ENCODE assay signal across 32 cellular contexts in genomic region chr5:74259572-74259971, GRCh38.
"Had no signal": no experiment of that assay in that cellular context is flagged by ENCODE, and none has a peak within 500 bp of the region (broad histone marks: within the 10 kb centered on the region; RNA-seq: fewer than 3 reads in every experiment).

No MANE protein-coding gene starts in this region.

- H3K4me3 Mint-ChIP-seq: activated naive CD4-positive, alpha-beta T cell treated with anti-CD3 and anti-CD28 coated beads for 36 hours; activated naive CD8-positive, alpha-beta T cell treated with anti-CD3 and anti-CD28 coated beads for 36 hours; natural killer cell treated with Interleukin-12 subunit alpha and Interleukin-12 subunit beta and Interleukin-15 and Interleukin-18, amount 100 ng/mL, for 72 hours; stimulated activated naive B cell treated with anti-CD40 and anti-IgM and Interleukin-4, amounts not matched to agents 10 μg/mL and 1 μg/mL and 100 μg/mL, for 72 hours; T-helper 2 cell treated with Interferon-gamma antibody and Interleukin-4, amounts not matched to agents 5 μg/mL and 100 μg/mL, for 36 hours had no signal

- H3K4me1 Mint-ChIP-seq: activated naive CD8-positive, alpha-beta T cell treated with anti-CD3 and anti-CD28 coated beads for 36 hours had no signal

- H3K9me3 ChIP-seq: adrenal gland, body of pancreas, gastrocnemius medialis, left lung, lower lobe of right lung, neutrophil, prostate gland, sigmoid colon, stomach, thyroid gland, upper lobe of right lung had no signal

- H3K9me3 Mint-ChIP-seq: activated naive CD4-positive, alpha-beta T cell treated with anti-CD3 and anti-CD28 coated beads for 36 hours; activated naive CD8-positive, alpha-beta T cell treated with anti-CD3 and anti-CD28 coated beads for 36 hours; natural killer cell treated with Interleukin-12 subunit alpha and Interleukin-12 subunit beta and Interleukin-15 and Interleukin-18, amount 100 ng/mL, for 72 hours; stimulated activated naive B cell treated with anti-CD40 and anti-IgM and Interleukin-4, amounts not matched to agents 10 μg/mL and 1 μg/mL and 100 μg/mL, for 72 hours; T-helper 2 cell treated with Interferon-gamma antibody and Interleukin-4, amounts not matched to agents 5 μg/mL and 100 μg/mL, for 36 hours had no signal

- H3K4me1 ChIP-seq: prostate gland had no signal

- H3K36me3 Mint-ChIP-seq: activated naive CD8-positive, alpha-beta T cell treated with anti-CD3 and anti-CD28 coated beads for 36 hours; natural killer cell treated with Interleukin-12 subunit alpha and Interleukin-12 subunit beta and Interleukin-15 and Interleukin-18, amount 100 ng/mL, for 72 hours; stimulated activated naive B cell treated with anti-CD40 and anti-IgM and Interleukin-4, amounts not matched to agents 10 μg/mL and 1 μg/mL and 100 μg/mL, for 72 hours had no signal

- DNase-seq: activated CD4-positive, alpha-beta T cell treated with anti-CD3 and anti-CD28 coated beads for 48 hours; activated CD4-positive, alpha-beta T cell treated with anti-CD3 and anti-CD28 coated beads, Interleukin-2, amount 50 U/mL, for 48 hours; activated CD8-positive, alpha-beta memory T cell treated with anti-CD3 and anti-CD28 coated beads for 24 hours; activated effector memory CD4-positive, alpha-beta T cell treated with anti-CD3 and anti-CD28 coated beads, Interleukin-2, amount 50 U/mL, for 16 hours; activated naive CD4-positive, alpha-beta T cell treated with anti-CD3 and anti-CD28 coated beads for 36 hours; activated naive CD8-positive, alpha-beta T cell treated with anti-CD3 and anti-CD28 coated beads for 36 hours; adrenal gland; aorta; body of pancreas; dermis blood vessel endothelial cell; effector CD4-positive, alpha-beta T cell; gastrocnemius medialis; glutamatergic neuron; left lung; lower lobe of right lung; mesenchymal stem cell; retina; sigmoid colon; small intestine; stimulated activated CD4-positive, alpha-beta T cell treated with anti-CD3 and anti-CD28 coated beads, Interleukin-4, amount 100 ng/mL, for 24 hours; stimulated activated naive B cell treated with anti-CD40 and anti-IgM and Interleukin-4, amounts not matched to agents 10 μg/mL and 1 μg/mL and 100 μg/mL, for 72 hours; stomach; T-helper 1 cell; thyroid gland; upper lobe of right lung had no signal

- H3K27ac ChIP-seq: adrenal gland, epithelial cell of prostate, gastrocnemius medialis, left lung, lower lobe of right lung, neutrophil, prostate gland, sigmoid colon, stomach, thyroid gland, upper lobe of right lung, VCaP had no signal

- H3K4me3 ChIP-seq: adrenal gland, body of pancreas, gastrocnemius medialis, left lung, lower lobe of right lung, prostate gland, sigmoid colon, stomach, thyroid gland, upper lobe of right lung had no signal

- H3K36me3 ChIP-seq: adrenal gland, gastrocnemius medialis, left lung, lower lobe of right lung, neutrophil, prostate gland, sigmoid colon, stomach, thyroid gland, upper lobe of right lung had no signal

- H3K27ac Mint-ChIP-seq: activated naive CD4-positive, alpha-beta T cell treated with anti-CD3 and anti-CD28 coated beads for 36 hours; activated naive CD8-positive, alpha-beta T cell treated with anti-CD3 and anti-CD28 coated beads for 36 hours; natural killer cell treated with Interleukin-12 subunit alpha and Interleukin-12 subunit beta and Interleukin-15 and Interleukin-18, amount 100 ng/mL, for 72 hours; stimulated activated naive B cell treated with anti-CD40 and anti-IgM and Interleukin-4, amounts not matched to agents 10 μg/mL and 1 μg/mL and 100 μg/mL, for 72 hours; T-helper 2 cell treated with Interferon-gamma antibody and Interleukin-4, amounts not matched to agents 5 μg/mL and 100 μg/mL, for 36 hours had no signal

- ATAC-seq: activated CD4-positive, CD25-positive, alpha-beta regulatory T cell treated with anti-CD3 and anti-CD28 coated beads, Interleukin-2, amount 50 U/mL, for 24 hours; body of pancreas; gastrocnemius medialis; left lung; lower lobe of right lung; stimulated activated naive B cell treated with anti-CD40 and anti-IgM and Interleukin-4, amounts not matched to agents 10 μg/mL and 1 μg/mL and 100 μg/mL, for 72 hours; upper lobe of right lung had no signal

- H3K27me3 ChIP-seq: adrenal gland, body of pancreas, gastrocnemius medialis, left lung, neutrophil, sigmoid colon, stomach, thyroid gland, upper lobe of right lung had no signal
